24 cellular contexts compared by ENCODE assay signal in the genomic region with DNA sequence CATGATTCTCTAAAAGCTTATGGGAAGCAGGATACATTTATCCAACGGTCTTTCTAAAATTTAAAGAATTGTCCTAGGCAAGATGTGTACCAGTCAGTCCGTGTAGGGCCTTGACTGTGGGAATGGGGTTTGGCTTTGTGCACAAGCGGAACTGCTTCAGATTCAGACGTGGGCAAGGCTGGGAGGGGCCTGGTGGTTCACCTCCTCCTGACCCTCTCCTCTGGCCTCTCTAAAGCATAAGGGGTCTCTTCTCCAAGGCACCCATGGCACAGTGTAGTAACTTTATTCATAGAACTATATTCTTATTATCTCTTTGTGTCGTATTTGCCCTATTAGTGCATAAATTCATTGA.
"Had no signal": no experiment of that assay in that cellular context is flagged by ENCODE, and none has a peak within 500 bp of the region (broad histone marks: within the 10 kb centered on the region; RNA-seq: fewer than 3 reads in every experiment).

No MANE protein-coding gene starts in this region.

- H3K4me3 ChIP-seq: breast epithelium, SK-N-MC had no signal

- ATAC-seq: activated CD4-positive, CD25-positive, alpha-beta regulatory T cell treated with anti-CD3 and anti-CD28 coated beads, Interleukin-2, amount 50 U/mL, for 24 hours; activated CD8-positive, alpha-beta T cell treated with anti-CD3 and anti-CD28 coated beads for 36 hours; activated T-cell treated with anti-CD3 and anti-CD28 coated beads, Interleukin-2, amount 50 U/mL, for 72 hours; Right ventricle myocardium inferior; T-cell had no signal

- H3K4me1 Mint-ChIP-seq: T-cell had no signal

- DNase-seq: activated CD4-positive, alpha-beta T cell treated with anti-CD3 and anti-CD28 coated beads for 4 hours; activated CD8-positive, alpha-beta memory T cell treated with anti-CD3 and anti-CD28 coated beads, Interleukin-2, amount 50 U/mL, for 4 hours; activated CD8-positive, alpha-beta T cell treated with anti-CD3 and anti-CD28 coated beads for 36 hours; activated naive CD4-positive, alpha-beta T cell treated with anti-CD3 and anti-CD28 coated beads, Interleukin-2, amount 50 U/mL, for 16 hours; activated T-cell treated with anti-CD3 and anti-CD28 coated beads, Interleukin-2, amount 50 U/mL, for 72 hours; aorta; caudate nucleus; NCI-H1048; NCI-H146; NCI-H187 treated with DMSO at 0.1 percent for 48 hours; NCI-H2107; NCI-H2171 treated with DMSO at 0.1 percent for 48 hours; NCI-H226; NCI-H526 treated with DMSO at 0.1 percent for 48 hours; NCI-H82; RPMI8226; T-cell; T-helper 2 cell; WERI-Rb-1 had no signal

- H3K27me3 ChIP-seq: breast epithelium had no signal

- H3K4me3 Mint-ChIP-seq: activated CD8-positive, alpha-beta T cell treated with anti-CD3 and anti-CD28 coated beads for 36 hours; activated T-cell treated with anti-CD3 and anti-CD28 coated beads, Interleukin-2, amount 50 U/mL, for 72 hours; T-cell had no signal

- H3K36me3 Mint-ChIP-seq: T-cell had no signal

- H3K9me3 Mint-ChIP-seq: activated CD8-positive, alpha-beta T cell treated with anti-CD3 and anti-CD28 coated beads for 36 hours; activated T-cell treated with anti-CD3 and anti-CD28 coated beads, Interleukin-2, amount 50 U/mL, for 72 hours; activated T-helper 2 cell treated with anti-CD3 and anti-CD28 coated beads, Interferon-gamma antibody, Interleukin-2, Interleukin-4, amounts not matched to agents 10 μg/mL and 5 μg/mL and 100 μg/mL, durations not matched to agents 14 hours and 24 hours and 36 hours; T-cell had no signal

- H3K36me3 ChIP-seq: breast epithelium, WERI-Rb-1 had no signal

- H3K27ac Mint-ChIP-seq: activated CD8-positive, alpha-beta T cell treated with anti-CD3 and anti-CD28 coated beads for 36 hours; activated T-cell treated with anti-CD3 and anti-CD28 coated beads, Interleukin-2, amount 50 U/mL, for 72 hours; activated T-helper 2 cell treated with anti-CD3 and anti-CD28 coated beads, Interferon-gamma antibody, Interleukin-2, Interleukin-4, amounts not matched to agents 10 μg/mL and 5 μg/mL and 100 μg/mL, durations not matched to agents 14 hours and 24 hours and 36 hours; T-cell had no signal

- H3K9me3 ChIP-seq: breast epithelium had no signal

- H3K27ac ChIP-seq: breast epithelium, SK-N-MC, WERI-Rb-1 had no signal

- H3K4me1 ChIP-seq: breast epithelium had no signal
